In genomic region chr10:115514895-115515294, GRCh38 we compare ENCODE assay signal across 18 cellular contexts.
DNase-seq lines count a peak whose midpoint lies in the region; TF ChIP-seq lines count a peak whose summit lies in the region.
"Had no signal": no experiment of that assay in that cellular context is flagged by ENCODE, and none has a peak within 500 bp of the region (broad histone marks: within the 10 kb centered on the region; RNA-seq: fewer than 3 reads in every experiment).

No MANE protein-coding gene starts in this region.

- no peak overlapping the region for H3K27ac ChIP-seq in breast epithelium
- H3K27ac ChIP-seq: C4-2B, RWPE1, SJSA1 had no signal

- TF ChIP-seq POLR2A in NB4 (IDR thresholded peaks at IDR 0.05; ENCODE audit: extremely low read depth, insufficient read length): no peak
- no peak for TF ChIP-seq POLR2A in breast epithelium (IDR thresholded peaks at IDR 0.05)

- H3K4me1 ChIP-seq in breast epithelium: no peaks in the 10 kb centered on the region
- H3K4me1 ChIP-seq: SJSA1 had no signal

- intact Hi-C loops in breast epithelium (cut with DNase I; ENCODE audit: low total_unique reads): no loop called here
- intact Hi-C loops in CD14-positive monocyte (cut with micrococcal nuclease): no loop called here

- H3K4me3 Mint-ChIP-seq in CD14-positive monocyte: no peak overlapping the region

- TF ChIP-seq CTCF in NB4 (IDR thresholded peaks at IDR 0.05; ENCODE audit: low read depth, low read length): no peak
- no peak for TF ChIP-seq CTCF in breast epithelium (IDR thresholded peaks at IDR 0.05)
- no peak for TF ChIP-seq CTCF in CD14-positive monocyte (IDR thresholded peaks at IDR 0.05)

- DNase-seq in GF-D8 (lab: John Stamatoyannopoulos, UW): peak; percentile 13
- peak; percentile 40 for DNase-seq in NB4 (ENCODE audit: low read depth)
- peak; percentile 55 for DNase-seq in SIG-M5 treated with dmso at 0.1 percent for 504 hours (lab: John Stamatoyannopoulos, UW; ENCODE audit: unreplicated experiment)
- peak; percentile 0 for DNase-seq in fibroblast of peridontal ligament (ENCODE audit: extremely low read depth)
- DNase-seq in dermis blood vessel endothelial cell: no peak
- no peak for DNase-seq in stimulated activated CD4-positive, alpha-beta T cell treated with anti-CD3 and anti-CD28 coated beads, Interleukin-2, amount 100 ng/mL, for 48 hours
- DNase-seq in breast epithelium (ENCODE audit: low spot score in 2 of 2): no peak
- DNase-seq in CD14-positive monocyte (ENCODE audit: low spot score): no peak
- DNase-seq: COR-L47, DMS153, NCI-H1048, NCI-H146, NCI-H2081, NCI-H510A treated with DMSO at 0.1 percent for 48 hours, NCI-H82 had no signal

- peaks cover 0 to 5% (median 0%) of the 10 kb centered on the region in 7 donors for H3K9me3 Mint-ChIP-seq in CD14-positive monocyte

- H3K27ac Mint-ChIP-seq in CD14-positive monocyte: no peak overlapping the region

- peaks cover 5% of the 10 kb centered on the region for H3K36me3 ChIP-seq in breast epithelium
- H3K36me3 ChIP-seq: SJSA1 had no signal

- no peaks in the 10 kb centered on the region for H3K27me3 ChIP-seq in breast epithelium
- H3K27me3 ChIP-seq: SJSA1 had no signal

- no peaks in the 10 kb centered on the region for H3K27me3 Mint-ChIP-seq in CD14-positive monocyte (ENCODE audit: low read depth in 3 of 3)

- no peak overlapping the region for H3K4me3 ChIP-seq in NB4 (ENCODE audit: low read depth, low read length)
- H3K4me3 ChIP-seq in breast epithelium: no peak overlapping the region
- H3K4me3 ChIP-seq: SJSA1 had no signal

- no peaks in the 10 kb centered on the region for H3K36me3 Mint-ChIP-seq in CD14-positive monocyte

- peaks cover 4% of the 10 kb centered on the region for H3K4me1 Mint-ChIP-seq in CD14-positive monocyte

- H3K9me3 ChIP-seq in breast epithelium: no peaks in the 10 kb centered on the region
- H3K9me3 ChIP-seq: SJSA1 had no signal

Comparison
In these comparisons a context has a peak if more than half of its experiments do, and no peak if none do; other contexts are left out.
1. DNase-seq: peak in GF-D8 (single experiment), NB4 (single experiment), SIG-M5 treated with dmso at 0.1 percent for 504 hours (single experiment) and fibroblast of peridontal ligament (single experiment); none in dermis blood vessel endothelial cell (single experiment), stimulated activated CD4-positive, alpha-beta T cell treated with anti-CD3 and anti-CD28 coated beads, Interleukin-2, amount 100 ng/mL, for 48 hours (0 of 2), breast epithelium (0 of 2) and CD14-positive monocyte (single experiment).